ENCODE assay signal across 20 cellular contexts in genomic region chr2:98886066-98886554, GRCh38. TPM values are rescaled to one million over a fixed set of nuclear protein-coding genes. Genes with fewer than 3 reads are reported as not detected.
DNase-seq lines count a peak whose midpoint lies in the region; ATAC-seq, FAIRE-seq and TF ChIP-seq lines count a peak whose summit lies in the region.
"Had no signal": no experiment of that assay in that cellular context is flagged by ENCODE, and none has a peak within 500 bp of the region (broad histone marks: within the 10 kb centered on the region; RNA-seq: fewer than 3 reads in every experiment).

No MANE protein-coding gene starts in this region.

- peak overlapping the region; percentile 13; the same call in 1 of the 2 replicates for H3K27ac ChIP-seq in VCaP
- no peak overlapping the region for H3K27ac ChIP-seq in small intestine (ENCODE audit: low read depth in 1 of 2, low read length in 1 of 2)
- H3K27ac ChIP-seq: 22Rv1, A549, BLaER1 had no signal

- peaks cover 40% of the 10 kb centered on the region for H3K27me3 Mint-ChIP-seq in activated CD8-positive, alpha-beta memory T cell treated with anti-CD3 and anti-CD28 coated beads, Interleukin-2, amount 10 ng/mL, durations not matched to agents 7 days and 5 days

- no peaks in the 10 kb centered on the region for H3K4me1 ChIP-seq in small intestine (ENCODE audit: control insufficient read depth in 2 of 2, insufficient read depth in 1 of 2, low read depth in 1 of 2, low read length in 1 of 2)
- H3K4me1 ChIP-seq: A549, BLaER1 had no signal

- no peak overlapping the region for H3K4me3 Mint-ChIP-seq in activated CD8-positive, alpha-beta memory T cell treated with anti-CD3 and anti-CD28 coated beads, Interleukin-2, amount 10 ng/mL, durations not matched to agents 7 days and 5 days
- H3K4me3 Mint-ChIP-seq: CD14-positive monocyte; CD4-positive, alpha-beta memory T cell; GM23338 had no signal

- peaks cover 7% of the 10 kb centered on the region for H3K36me3 Mint-ChIP-seq in activated CD8-positive, alpha-beta memory T cell treated with anti-CD3 and anti-CD28 coated beads, Interleukin-2, amount 10 ng/mL, durations not matched to agents 7 days and 5 days
- H3K36me3 Mint-ChIP-seq: CD14-positive monocyte had no signal

- no peak for ATAC-seq in activated CD8-positive, alpha-beta memory T cell treated with anti-CD3 and anti-CD28 coated beads, Interleukin-2, amount 10 ng/mL, durations not matched to agents 7 days and 5 days
- ATAC-seq in GM21825 (IDR thresholded peaks at IDR 0.05; ENCODE audit: unreplicated experiment), result no peak
- ATAC-seq: A549, GM23338 had no signal

- no peak for FAIRE-seq in small intestine (lab: Jason Lieb, UNC)
- FAIRE-seq: A549, GM12891, GM19239, H54 had no signal

- 97 to 100% (median 98%) methylated on average over 2 of the region's 2 CpGs for WGBS in small intestine, 3 donors

- CTCF ChIA-PET in activated CD8-positive, alpha-beta memory T cell treated with anti-CD3 and anti-CD28 coated beads, Interleukin-2, amount 10 ng/mL, durations not matched to agents 7 days and 5 days (lab: Charles Lee), result interaction anchor here (0.6 kb wide), 1 partner anchor 312 kb away, joined by 3 read pairs; no protein-coding TSS in a partner anchor

- peaks cover 0 to 5% of the 10 kb centered on the region in 2 donors for H3K27me3 ChIP-seq in small intestine (ENCODE audit: control insufficient read depth in 2 of 2, insufficient read depth in 2 of 2, low read length in 2 of 2)
- H3K27me3 ChIP-seq: BLaER1 had no signal

- no peaks in the 10 kb centered on the region for H3K4me1 Mint-ChIP-seq in activated CD8-positive, alpha-beta memory T cell treated with anti-CD3 and anti-CD28 coated beads, Interleukin-2, amount 10 ng/mL, durations not matched to agents 7 days and 5 days
- H3K4me1 Mint-ChIP-seq: CD14-positive monocyte; CD4-positive, alpha-beta memory T cell; GM23338 had no signal

- H3K36me3 ChIP-seq in small intestine (ENCODE audit: control insufficient read depth in 2 of 2, insufficient read depth in 2 of 2, low read length in 2 of 2), result no peaks in the 10 kb centered on the region

- DNase-seq in activated CD8-positive, alpha-beta memory T cell treated with anti-CD3 and anti-CD28 coated beads, Interleukin-2, amount 10 ng/mL, durations not matched to agents 7 days and 5 days, result peak; percentile 18
- no peak for DNase-seq in activated CD8-positive, alpha-beta memory T cell treated with anti-CD3 and anti-CD28 coated beads for 24 hours
- DNase-seq in kidney tubule cell (ENCODE audit: low spot score) (peak; percentile 61), DMS53 treated with DMSO at 0.1 percent for 48 hours (lab: John Stamatoyannopoulos, UW; ENCODE audit: unreplicated experiment) (no peak), small intestine (no peak)
- DNase-seq: CD4-positive, alpha-beta memory T cell; DND-41; EL; HCEC 1CT had no signal

- H3K9me3 ChIP-seq in small intestine (ENCODE audit: control insufficient read depth, low read depth), result no peaks in the 10 kb centered on the region

- no peak overlapping the region for H3K27ac Mint-ChIP-seq in activated CD8-positive, alpha-beta memory T cell treated with anti-CD3 and anti-CD28 coated beads, Interleukin-2, amount 10 ng/mL, durations not matched to agents 7 days and 5 days
- H3K27ac Mint-ChIP-seq: CD14-positive monocyte; CD4-positive, alpha-beta memory T cell; GM23338 had no signal

- H3K4me3 ChIP-seq in small intestine (ENCODE audit: low read depth in 1 of 2, low read length in 2 of 2), result no peak overlapping the region
- H3K4me3 ChIP-seq: A549, BLaER1, GM23338 had no signal

- peaks cover 19% of the 10 kb centered on the region for H3K9me3 Mint-ChIP-seq in activated CD8-positive, alpha-beta memory T cell treated with anti-CD3 and anti-CD28 coated beads, Interleukin-2, amount 10 ng/mL, durations not matched to agents 7 days and 5 days (ENCODE audit: low read depth)

- TF ChIP-seq CTCF in VCaP (conservative IDR thresholded peaks at IDR 0.05), result no peak

RNA-seq across cellular contexts. Expression of gene CRACDL, which starts 49.9 kb away (rescaled TPM):
- total RNA-seq in activated CD8-positive, alpha-beta memory T cell treated with anti-CD3 and anti-CD28 coated beads, Interleukin-2, amount 10 ng/mL, durations not matched to agents 7 days and 5 days, result under 1 TPM; 0.18 to 0.35 TPM
- 10 to 100 TPM in 2 of 3 donors, 1 to 10 TPM in 1; 3.0 to 10.3 (median 10.1) TPM for polyA plus RNA-seq in small intestine
- polyA plus RNA-seq: AG04450 had no signal

Comparison
In these comparisons a context has a peak if more than half of its experiments do, and no peak if none do; other contexts are left out.
1. DNase-seq: peak in activated CD8-positive, alpha-beta memory T cell treated with anti-CD3 and anti-CD28 coated beads, Interleukin-2, amount 10 ng/mL, durations not matched to agents 7 days and 5 days (single experiment) and kidney tubule cell (single experiment); none in activated CD8-positive, alpha-beta memory T cell treated with anti-CD3 and anti-CD28 coated beads for 24 hours (single experiment), DMS53 treated with DMSO at 0.1 percent for 48 hours (single experiment) and small intestine (single experiment).